Comparison of ENCODE assay signal across 8 cellular contexts in genomic region chr19:48746738-48747575, GRCh38. TPM values are rescaled to one million over a fixed set of nuclear protein-coding genes. Genes with fewer than 3 reads are reported as not detected.
DNase-seq lines count a peak whose midpoint lies in the region; ATAC-seq and TF ChIP-seq lines count a peak whose summit lies in the region.

TSS of gene IZUMO1 (minus strand) at chr19:48746909. CDS start at chr19:48745859, 1,050 bp downstream.

- 4 to 6% (median 4%) methylated on average over 31 of the region's 31 CpGs for WGBS in ovary, 3 donors

- no peak for TF ChIP-seq CTCF in GM13976 (IDR thresholded peaks at IDR 0.05; ENCODE audit: borderline replicate concordance, control extremely low read depth, extremely low read depth, insufficient read depth, missing control alignments)
- TF ChIP-seq CTCF in Peyer's patch (IDR thresholded peaks at IDR 0.05): no peak
- TF ChIP-seq CTCF in ovary (IDR thresholded peaks at IDR 0.05): no peak

- H3K36me3 ChIP-seq in Peyer's patch: no peaks in the 10 kb centered on the region
- no peaks in the 10 kb centered on the region for H3K36me3 ChIP-seq in ovary

- peak within 1 kb of the TSS in 3 of 4 donors; percentile 32 to 42 (median 39) for H3K4me3 ChIP-seq in Peyer's patch
- H3K4me3 ChIP-seq in ovary: peak within 1 kb of the TSS; percentile 2

- H3K4me1 ChIP-seq in Peyer's patch (peaks cover 0 to 1% (median 0%) of the 10 kb centered on the region in 4 donors), ovary (ENCODE audit: insufficient read depth) (peaks cover 2% of the 10 kb centered on the region)

- H3K27me3 ChIP-seq in Peyer's patch: no peaks in the 10 kb centered on the region
- H3K27me3 ChIP-seq in ovary: no peaks in the 10 kb centered on the region

- in situ Hi-C loops in GM13976 (cut with MboI; ENCODE audit: low sequenced_read_pairs, unreplicated experiment): no loop called here

- TF ChIP-seq POLR2A in Peyer's patch (IDR thresholded peaks at IDR 0.05) (no peak), ovary (IDR thresholded peaks at IDR 0.05) (no peak)

- H3K9me3 ChIP-seq in Peyer's patch (no peaks in the 10 kb centered on the region), ovary (no peaks in the 10 kb centered on the region)

- peak; percentile 87 to 91 for ATAC-seq in left cardiac atrium
- ATAC-seq in GM21526 (IDR thresholded peaks at IDR 0.05; ENCODE audit: low FRiP score, unreplicated experiment): no peak
- ATAC-seq in HG03439 (IDR thresholded peaks at IDR 0.05; ENCODE audit: unreplicated experiment): no peak

- TF ChIP-seq EP300 in ovary (IDR thresholded peaks at IDR 0.05): no peak

- DNase-seq in GM13976 (ENCODE audit: low spot score): peak; percentile 84
- peak; percentile 32 to 73 (median 64) for DNase-seq in Peyer's patch
- DNase-seq in amniotic stem cell (lab: John Stamatoyannopoulos, UW): peak; percentile 77
- peak; percentile 92 for DNase-seq in left cardiac atrium
- DNase-seq in ovary: peak; percentile 64 to 77 (median 72)
- DNase-seq in NCI-H1436 (lab: John Stamatoyannopoulos, UW): no peak

- H3K27ac ChIP-seq in Peyer's patch: peak within 1 kb of the TSS in 2 of 4 donors; percentile 61 to 72
- H3K27ac ChIP-seq in ovary: no peak within 1 kb of the TSS

- intact Hi-C loops in left cardiac atrium (cut with DNase I): no loop called here
- intact Hi-C loops in ovary (cut with DNase I): no loop called here

RNA-seq across cellular contexts. Expression of gene IZUMO1, which starts in this region (rescaled TPM):
- total RNA-seq in Peyer's patch (not detected), left cardiac atrium (under 1 TPM; 0.29 to 0.92 TPM), ovary (under 1 TPM in 2 of 7 donors, not detected in 5; 0.11 to 0.67 TPM)
- polyA plus RNA-seq in ovary: under 1 TPM; 0.08 to 0.13 TPM

Comparison
In these comparisons a context has a peak if more than half of its experiments do, and no peak if none do; other contexts are left out.
1. Peak in DNase-seq and H3K4me3 ChIP-seq in Peyer's patch; RNA of the gene not detected or under 1 TPM.
2. Peak in DNase-seq and ATAC-seq in left cardiac atrium; RNA of the gene not detected or under 1 TPM.
3. Peak in DNase-seq and H3K4me3 ChIP-seq in ovary; RNA of the gene not detected or under 1 TPM.